In genomic region chr9:83708515-83709158, GRCh38 we compare ENCODE assay signal across 8 cellular contexts. TPM values are rescaled to one million over a fixed set of nuclear protein-coding genes. Genes with fewer than 3 reads are reported as not detected.
DNase-seq lines count a peak whose midpoint lies in the region; ATAC-seq and TF ChIP-seq lines count a peak whose summit lies in the region.

No MANE protein-coding gene starts in this region.

- H2AFZ ChIP-seq in smooth muscle cell (ENCODE audit: low read depth): peak overlapping the region; percentile 91

- ATAC-seq in GM21447 (IDR thresholded peaks at IDR 0.05; ENCODE audit: unreplicated experiment): peak; percentile 66

- H3K9me3 Mint-ChIP-seq in brain: peaks cover 3 to 11% (median 7%) of the 10 kb centered on the region in 5 experiments

- peak overlapping the region; percentile 99 to 100 (median 100) for H3K27ac Mint-ChIP-seq in brain

- peaks cover 41% of the 10 kb centered on the region for H3K4me1 Mint-ChIP-seq in brain

- peaks cover 28% of the 10 kb centered on the region for H3K36me3 Mint-ChIP-seq in brain

- H3K4me1 ChIP-seq in HUES48 (ENCODE audit: control insufficient read depth, insufficient read depth, low read length) (peaks cover 8% of the 10 kb centered on the region; the same call in 1 of the 2 replicates), smooth muscle cell (ENCODE audit: low read depth) (peaks cover 14% of the 10 kb centered on the region)

- DNase-seq in EH (ENCODE audit: low read depth): peak; percentile 59
- peak; percentile 22 for DNase-seq in T-helper 22 cell (ENCODE audit: low read depth)
- DNase-seq in iPS-NIHi11 (ENCODE audit: low spot score): peak; percentile 66
- DNase-seq in smooth muscle cell (lab: John Stamatoyannopoulos, UW; ENCODE audit: unreplicated experiment): peak; percentile 52
- no peak for DNase-seq in retina

- H3K4me2 ChIP-seq in smooth muscle cell: peak overlapping the region; percentile 97

- H3K9ac ChIP-seq in HUES48 (ENCODE audit: low read depth, low read length) (peak overlapping the region; percentile 100), smooth muscle cell (ENCODE audit: low read depth) (peak overlapping the region; percentile 99)

- H3K36me3 ChIP-seq in HUES48 (ENCODE audit: control insufficient read depth, insufficient read depth, low read length): no peaks in the 10 kb centered on the region
- no peaks in the 10 kb centered on the region for H3K36me3 ChIP-seq in smooth muscle cell (ENCODE audit: low read depth)

- H3K27me3 ChIP-seq in HUES48 (ENCODE audit: control insufficient read depth, insufficient read depth, low read length) (no peaks in the 10 kb centered on the region), smooth muscle cell (ENCODE audit: low read depth) (no peaks in the 10 kb centered on the region)

- H3K4me3 ChIP-seq in HUES48 (ENCODE audit: low read depth, low read length): peak overlapping the region; percentile 96
- H3K4me3 ChIP-seq in smooth muscle cell: peak overlapping the region; percentile 84

- peaks cover 38% of the 10 kb centered on the region for H3K79me2 ChIP-seq in smooth muscle cell (ENCODE audit: low read depth)

- WGBS in smooth muscle cell (ENCODE audit: low lambda C conversion rate): 18% methylated on average over 20 of the region's 20 CpGs

- H3K27me3 Mint-ChIP-seq in brain: peaks cover 13% of the 10 kb centered on the region

- peaks cover 33% of the 10 kb centered on the region for H4K20me1 ChIP-seq in smooth muscle cell (ENCODE audit: low read depth)

- H3K27ac ChIP-seq in HUES48 (ENCODE audit: low read depth, low read length) (peak overlapping the region; percentile 100), smooth muscle cell (ENCODE audit: low read depth) (peak overlapping the region; percentile 100)

- H3K9me3 ChIP-seq in HUES48 (ENCODE audit: control insufficient read depth, insufficient read depth, low read length) (no peaks in the 10 kb centered on the region), smooth muscle cell (replicated peaks; ENCODE audit: low read depth) (no peaks in the 10 kb centered on the region)

- peak in 1 of 2 experiments; percentile 34 for TF ChIP-seq CTCF in brain (conservative IDR thresholded peaks at IDR 0.05)
- peak; percentile 13 for TF ChIP-seq CTCF in smooth muscle cell (IDR thresholded peaks at IDR 0.05; ENCODE audit: borderline replicate concordance, insufficient read depth, poor library complexity, severe bottlenecking)

- H3K4me3 Mint-ChIP-seq in brain: peak overlapping the region; percentile 89 to 99 (median 96)

- no peaks in the 10 kb centered on the region for H3F3A ChIP-seq in smooth muscle cell (ENCODE audit: low read depth)

RNA-seq across cellular contexts. Expression of gene UBQLN1, which starts 0.9 kb away (rescaled TPM):
- polyA plus RNA-seq in brain (ENCODE audit: insufficient read depth, low read depth, low replicate concordance) (136 TPM), smooth muscle cell (36.2 and 41.8 TPM in 2 replicates)
- total RNA-seq in smooth muscle cell: 106 and 116 TPM in 2 replicates
